In genomic region chr1:109368464-109368863, GRCh38 we compare ENCODE assay signal across 16 cellular contexts. TPM values are rescaled to one million over a fixed set of nuclear protein-coding genes. Genes with fewer than 3 reads are reported as not detected.
A peak's percentile ranks its signal among the peaks of the same experiment; 100 is the strongest.
DNase-seq lines count a peak whose midpoint lies in the region; ATAC-seq and TF ChIP-seq lines count a peak whose summit lies in the region.
"Had no signal": no experiment of that assay in that cellular context is flagged by ENCODE, and none has a peak within 500 bp of the region (broad histone marks: within the 10 kb centered on the region; RNA-seq: fewer than 3 reads in every experiment).

No MANE protein-coding gene starts in this region.

- ATAC-seq in thoracic aorta (ENCODE audit: insufficient number of reproducible peaks, low FRiP score, low read depth), result no peak
- no peak for ATAC-seq in GM21528 (IDR thresholded peaks at IDR 0.05; ENCODE audit: low FRiP score, unreplicated experiment)
- ATAC-seq in HG02798 (IDR thresholded peaks at IDR 0.05; ENCODE audit: poor library complexity, unreplicated experiment), result no peak
- ATAC-seq: stimulated activated naive B cell treated with anti-CD40 and anti-IgM and Interleukin-4, amounts not matched to agents 10 μg/mL and 1 μg/mL and 100 μg/mL, for 72 hours had no signal

- H3K9ac ChIP-seq in mesenchymal stem cell (ENCODE audit: low read length), result no peak overlapping the region

- H3K27ac ChIP-seq in ascending aorta (peak overlapping the region; percentile 87 to 92), mesenchymal stem cell (ENCODE audit: low read length, poor library complexity, severe bottlenecking) (no peak overlapping the region), thoracic aorta (peak overlapping the region; percentile 94 to 99)
- H3K27ac ChIP-seq: C4-2B, SK-N-MC had no signal

- no peak overlapping the region for H2BK120ac ChIP-seq in mesenchymal stem cell (ENCODE audit: low read depth, low read length)

- H2BK5ac ChIP-seq in mesenchymal stem cell (ENCODE audit: low read depth, low read length, poor library complexity, severe bottlenecking), result no peak overlapping the region

- no peak overlapping the region for H2BK15ac ChIP-seq in mesenchymal stem cell (ENCODE audit: low read depth, poor library complexity, severe bottlenecking)

- H2AK5ac ChIP-seq in mesenchymal stem cell (ENCODE audit: low read length, severe bottlenecking), result peak overlapping the region; percentile 77

- H4K8ac ChIP-seq in mesenchymal stem cell (ENCODE audit: low read length), result peak overlapping the region; percentile 36

- H3K18ac ChIP-seq in mesenchymal stem cell (ENCODE audit: low read depth in 1 of 2, low read length in 2 of 2), result peak overlapping the region in 1 of 2 experiments; percentile 40

- H4K91ac ChIP-seq in mesenchymal stem cell (ENCODE audit: low read length), result peak overlapping the region; percentile 25

- H3K4me3 ChIP-seq in ascending aorta (no peak overlapping the region), mesenchymal stem cell (ENCODE audit: insufficient read depth in 1 of 2, low read depth in 1 of 2, low read length in 2 of 2) (no peak overlapping the region), thoracic aorta (no peak overlapping the region)
- H3K4me3 ChIP-seq: SK-N-MC, skin epidermis had no signal

- H3K79me1 ChIP-seq in mesenchymal stem cell (replicated peaks; ENCODE audit: low read length, poor library complexity, severe bottlenecking), result peaks cover 9% of the 10 kb centered on the region

- H3K36me3 ChIP-seq in ascending aorta (peaks cover 27 to 33% of the 10 kb centered on the region in 2 donors), mesenchymal stem cell (ENCODE audit: control insufficient read depth in 1 of 2, insufficient read depth in 2 of 2, low read depth in 1 of 2, low read length in 2 of 2) (peaks cover 0 to 10% of the 10 kb centered on the region in 2 experiments), thoracic aorta (peaks cover 19% of the 10 kb centered on the region)

- H3K23ac ChIP-seq in mesenchymal stem cell (ENCODE audit: low read length in 2 of 2), result no peak overlapping the region

- DNase-seq in HCEC 1CT (peak; percentile 13), ascending aorta (ENCODE audit: low spot score in 2 of 2) (no peak), mesenchymal stem cell (peak; percentile 17), thoracic aorta (ENCODE audit: low spot score) (no peak), midbrain (lab: John Stamatoyannopoulos, UW) (no peak)
- DNase-seq: activated CD4-positive, alpha-beta T cell treated with anti-CD3 and anti-CD28 coated beads, Interleukin-2, amount 50 U/mL, for 4 hours; activated T-cell treated with anti-CD3 and anti-CD28 coated beads, Interleukin-2, amount 50 U/mL, for 1 hour; caudate nucleus; NCI-H1436 treated with DMSO at 0.1 percent for 48 hours; NCI-H226; stimulated activated naive B cell treated with anti-CD40 and anti-IgM and Interleukin-4, amounts not matched to agents 10 μg/mL and 1 μg/mL and 100 μg/mL, for 72 hours had no signal

- H3K9me3 ChIP-seq in ascending aorta, result no peaks in the 10 kb centered on the region
- no peaks in the 10 kb centered on the region for H3K9me3 ChIP-seq in mesenchymal stem cell (ENCODE audit: control insufficient read depth, low read length)
- no peaks in the 10 kb centered on the region for H3K9me3 ChIP-seq in thoracic aorta

- peaks cover 11 to 64% of the 10 kb centered on the region in 2 donors for H3K4me1 ChIP-seq in ascending aorta
- H3K4me1 ChIP-seq in mesenchymal stem cell (ENCODE audit: control insufficient read depth, insufficient read depth, low read depth, low read length), result peaks cover 7% of the 10 kb centered on the region
- H3K4me1 ChIP-seq in thoracic aorta (ENCODE audit: control insufficient read depth in 1 of 2, low read depth in 2 of 2), result peaks cover 49 to 72% of the 10 kb centered on the region in 2 donors

- H2AFZ ChIP-seq in mesenchymal stem cell (ENCODE audit: low read depth, low read length), result no peak overlapping the region

- H3K27me3 ChIP-seq in ascending aorta (no peaks in the 10 kb centered on the region), mesenchymal stem cell (ENCODE audit: control insufficient read depth in 1 of 2, insufficient read depth in 1 of 2, low read length in 2 of 2) (no peaks in the 10 kb centered on the region), thoracic aorta (replicated peaks; ENCODE audit: insufficient read depth) (no peaks in the 10 kb centered on the region)

- peak overlapping the region in 1 of 2 experiments; percentile 35 for H3K4ac ChIP-seq in mesenchymal stem cell (ENCODE audit: low read depth in 1 of 2, low read length in 2 of 2)

- TF ChIP-seq CTCF in ascending aorta (IDR thresholded peaks at IDR 0.05), result no peak
- no peak for TF ChIP-seq CTCF in thoracic aorta (IDR thresholded peaks at IDR 0.05)

- 70% methylated on average over 1 of the region's 1 CpG for WGBS in mesenchymal stem cell

- H3K14ac ChIP-seq in mesenchymal stem cell (ENCODE audit: low read length in 2 of 2), result no peak overlapping the region

- intact Hi-C loops in ascending aorta (cut with DNase I), result no loop called here

- no peak overlapping the region for H3K4me2 ChIP-seq in mesenchymal stem cell (ENCODE audit: low read length, poor library complexity, severe bottlenecking)

- H2BK12ac ChIP-seq in mesenchymal stem cell (ENCODE audit: low read length in 2 of 2), result peak overlapping the region; percentile 93 to 96

RNA-seq across cellular contexts. Expression of gene SORT1, which starts 29.3 kb away (rescaled TPM):
- total RNA-seq in ascending aorta (111 TPM), thoracic aorta (100 to 1,000 TPM; 225 to 231 TPM)
- 42.3 TPM for polyA plus RNA-seq in mesenchymal stem cell (2013, experiment 1 of 2)
- polyA plus RNA-seq in mesenchymal stem cell (2013, experiment 2 of 2), result 43.1 TPM

RNA-seq across cellular contexts. Expression of gene PSMA5, which starts 57.8 kb away (rescaled TPM):
- total RNA-seq in ascending aorta, result 2.6 TPM
- polyA plus RNA-seq in mesenchymal stem cell (2013, experiment 1 of 2), result 80.5 TPM
- polyA plus RNA-seq in mesenchymal stem cell (2013, experiment 2 of 2), result 87.1 TPM
- total RNA-seq in thoracic aorta, result 10 to 100 TPM; 17.3 to 20.1 TPM

Comparison
In these comparisons a context has a peak if more than half of its experiments do, and no peak if none do; other contexts are left out.
1. DNase-seq: peak in HCEC 1CT (single experiment) and mesenchymal stem cell (single experiment); none in ascending aorta (0 of 2), thoracic aorta (single experiment) and midbrain (single experiment).